1 cellular context compared by ENCODE assay signal in the genomic region with DNA sequence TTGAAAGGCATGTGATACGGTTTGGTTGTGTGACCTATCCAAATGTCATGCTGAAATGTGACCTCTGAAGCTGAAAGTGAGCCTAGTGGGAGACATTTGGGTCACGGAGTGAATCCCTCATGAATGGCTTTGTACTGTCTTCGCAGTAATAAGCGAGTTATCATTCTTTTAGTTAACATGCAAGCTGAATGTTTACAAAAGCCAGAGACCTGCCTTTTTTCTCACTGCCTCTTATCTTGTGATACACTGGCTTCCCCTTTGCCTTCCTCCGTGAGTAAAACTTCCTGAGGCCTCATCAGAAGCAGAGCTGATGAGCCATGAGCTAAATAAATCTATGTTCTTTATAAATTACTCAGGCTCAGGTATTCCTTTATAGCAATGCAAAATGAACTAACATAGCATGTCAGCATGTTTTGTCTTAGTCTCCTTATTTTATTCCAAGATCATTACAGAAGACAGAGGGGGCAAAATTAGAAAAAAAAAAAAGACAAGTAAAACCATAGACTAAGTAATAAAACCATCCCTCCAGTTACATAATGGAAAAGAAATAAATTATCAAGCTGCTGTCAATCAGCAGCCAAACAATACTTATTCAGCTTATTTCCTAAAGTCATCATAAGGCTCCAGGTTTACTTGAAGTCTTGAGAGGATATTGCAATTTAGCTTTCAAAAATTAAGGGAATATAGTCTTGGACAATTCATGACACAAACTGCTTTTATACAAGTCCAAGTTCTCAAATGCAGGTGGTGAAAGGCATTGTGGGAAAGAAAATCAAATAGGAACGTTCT.
TF ChIP-seq lines count a peak whose summit lies in the region.

No MANE protein-coding gene starts in this region.

TF ChIP-seq in HCT116, 20 proteins besides CTCF, POLR2A, EP300 and RAD21 (continued from another document):
- TF ChIP-seq, protein P1, sequence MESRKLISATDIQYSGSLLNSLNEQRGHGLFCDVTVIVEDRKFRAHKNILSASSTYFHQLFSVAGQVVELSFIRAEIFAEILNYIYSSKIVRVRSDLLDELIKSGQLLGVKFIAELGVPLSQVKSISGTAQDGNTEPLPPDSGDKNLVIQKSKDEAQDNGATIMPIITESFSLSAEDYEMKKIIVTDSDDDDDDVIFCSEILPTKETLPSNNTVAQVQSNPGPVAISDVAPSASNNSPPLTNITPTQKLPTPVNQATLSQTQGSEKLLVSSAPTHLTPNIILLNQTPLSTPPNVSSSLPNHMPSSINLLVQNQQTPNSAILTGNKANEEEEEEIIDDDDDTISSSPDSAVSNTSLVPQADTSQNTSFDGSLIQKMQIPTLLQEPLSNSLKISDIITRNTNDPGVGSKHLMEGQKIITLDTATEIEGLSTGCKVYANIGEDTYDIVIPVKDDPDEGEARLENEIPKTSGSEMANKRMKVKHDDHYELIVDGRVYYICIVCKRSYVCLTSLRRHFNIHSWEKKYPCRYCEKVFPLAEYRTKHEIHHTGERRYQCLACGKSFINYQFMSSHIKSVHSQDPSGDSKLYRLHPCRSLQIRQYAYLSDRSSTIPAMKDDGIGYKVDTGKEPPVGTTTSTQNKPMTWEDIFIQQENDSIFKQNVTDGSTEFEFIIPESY (IDR thresholded peaks at IDR 0.05; ENCODE audit: extremely low read depth, insufficient replicate concordance, low read length), result no peak
